Comparison of ENCODE assay signal across 9 cellular contexts in the genomic region with DNA sequence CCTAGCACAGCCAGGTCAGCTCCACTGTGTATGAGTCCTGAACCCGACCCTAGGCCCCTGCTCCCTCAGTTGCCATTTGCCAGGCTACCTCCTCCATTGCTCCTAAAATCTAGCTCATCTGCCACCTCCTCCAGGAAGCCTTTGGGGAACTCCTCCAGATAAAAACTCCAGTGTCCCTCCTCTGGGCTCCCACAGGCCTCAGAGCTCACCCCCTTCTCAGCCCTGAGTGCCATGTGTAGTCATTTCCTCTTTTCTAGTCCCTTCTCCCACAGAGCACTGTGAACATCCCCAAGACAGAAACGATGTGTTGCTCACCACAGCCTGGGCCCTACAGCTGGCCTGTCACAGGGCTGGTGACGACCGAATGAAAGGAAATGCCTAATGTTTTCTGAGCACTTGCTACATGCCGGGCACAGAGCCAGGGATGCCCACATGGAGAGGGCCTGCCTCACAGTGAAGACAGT.
DNase-seq lines count a peak whose midpoint lies in the region; ATAC-seq and TF ChIP-seq lines count a peak whose summit lies in the region.
"Had no signal": no experiment of that assay in that cellular context is flagged by ENCODE, and none has a peak within 500 bp of the region (broad histone marks: within the 10 kb centered on the region; RNA-seq: fewer than 3 reads in every experiment).

No MANE protein-coding gene starts in this region.

- H3K27me3 Mint-ChIP-seq in activated naive CD4-positive, alpha-beta T cell treated with anti-CD3 and anti-CD28 coated beads, Interleukin-2, amount 10 ng/mL, durations not matched to agents 7 days and 5 days, result no peaks in the 10 kb centered on the region

- H3K27ac ChIP-seq in left lung (peak overlapping the region; percentile 79 to 96), transverse colon (peak overlapping the region; percentile 66 to 87 (median 82))
- H3K27ac ChIP-seq: SK-N-MC had no signal

- H3K4me3 Mint-ChIP-seq in activated naive CD4-positive, alpha-beta T cell treated with anti-CD3 and anti-CD28 coated beads, Interleukin-2, amount 10 ng/mL, durations not matched to agents 7 days and 5 days, result peak overlapping the region; percentile 76

- no peaks in the 10 kb centered on the region for H3K27me3 ChIP-seq in left lung
- no peaks in the 10 kb centered on the region for H3K27me3 ChIP-seq in transverse colon

- no peak for TF ChIP-seq EP300 in transverse colon (IDR thresholded peaks at IDR 0.05; ENCODE audit: low read depth)

- TF ChIP-seq POLR2A in transverse colon (IDR thresholded peaks at IDR 0.05), result no peak

- intact Hi-C loops in left lung (cut with DNase I), result no loop called here
- intact Hi-C loops in transverse colon (cut with DNase I; ENCODE audit: low total_unique reads), result no loop called here

- H3K36me3 Mint-ChIP-seq in activated naive CD4-positive, alpha-beta T cell treated with anti-CD3 and anti-CD28 coated beads, Interleukin-2, amount 10 ng/mL, durations not matched to agents 7 days and 5 days, result peaks cover 48% of the 10 kb centered on the region

- CTCF ChIA-PET in activated naive CD4-positive, alpha-beta T cell treated with anti-CD3 and anti-CD28 coated beads, Interleukin-2, amount 10 ng/mL, durations not matched to agents 7 days and 5 days (lab: Charles Lee), result interaction anchor here (1.1 to 2.2 kb wide), 5 partner anchors 11 to 80 kb away, joined by 4 to 15 read pairs (median 6); no protein-coding TSS in a partner anchor

- peak; percentile 35 for ATAC-seq in GM18502 (IDR thresholded peaks at IDR 0.05; ENCODE audit: poor library complexity, unreplicated experiment)
- peak; percentile 31 for ATAC-seq in HG02623 (IDR thresholded peaks at IDR 0.05; ENCODE audit: unreplicated experiment)
- peak; percentile 64 for ATAC-seq in left lung

- no peaks in the 10 kb centered on the region for H3K9me3 Mint-ChIP-seq in activated naive CD4-positive, alpha-beta T cell treated with anti-CD3 and anti-CD28 coated beads, Interleukin-2, amount 10 ng/mL, durations not matched to agents 7 days and 5 days

- H3K9me3 ChIP-seq in left lung (no peaks in the 10 kb centered on the region), transverse colon (no peaks in the 10 kb centered on the region)

- DNase-seq in NOMO-1 (lab: John Stamatoyannopoulos, UW; ENCODE audit: unreplicated experiment in 2 of 2), result peak; percentile 90 to 95
- DNase-seq in activated naive CD4-positive, alpha-beta T cell treated with anti-CD3 and anti-CD28 coated beads, Interleukin-2, amount 10 ng/mL, durations not matched to agents 7 days and 5 days, result peak; percentile 57
- peak; percentile 92 to 93 for DNase-seq in left lung
- DNase-seq in transverse colon, result peak; percentile 80
- no peak for DNase-seq in NCI-H2227 treated with DMSO at 0.1 percent for 48 hours (lab: John Stamatoyannopoulos, UW)
- no peak for DNase-seq in NCI-H2081 treated with DMSO at 0.1 percent for 48 hours (lab: John Stamatoyannopoulos, UW)

- peaks cover 79% of the 10 kb centered on the region for H3K4me1 Mint-ChIP-seq in activated naive CD4-positive, alpha-beta T cell treated with anti-CD3 and anti-CD28 coated beads, Interleukin-2, amount 10 ng/mL, durations not matched to agents 7 days and 5 days

- 73% methylated on average over 5 of the region's 5 CpGs; no CpG with 5 or more reads in 1 of the 2 donors for WGBS in transverse colon (ENCODE audit: low coverage in 1 of 2), 2 donors

- H3K27ac Mint-ChIP-seq in activated naive CD4-positive, alpha-beta T cell treated with anti-CD3 and anti-CD28 coated beads, Interleukin-2, amount 10 ng/mL, durations not matched to agents 7 days and 5 days, result peak overlapping the region; percentile 96

- H3K4me3 ChIP-seq in left lung (peak overlapping the region in 1 of 2 donors; percentile 51), transverse colon (no peak overlapping the region)
- H3K4me3 ChIP-seq: SK-N-MC had no signal

- H3K4me1 ChIP-seq in left lung, result peaks cover 11 to 100% of the 10 kb centered on the region in 2 donors
- peaks cover 11 to 43% (median 15%) of the 10 kb centered on the region in 4 donors for H3K4me1 ChIP-seq in transverse colon

- TF ChIP-seq CTCF in left lung (IDR thresholded peaks at IDR 0.05) (no peak), transverse colon (IDR thresholded peaks at IDR 0.05) (no peak)

- in situ Hi-C loops in transverse colon (cut with MboI; ENCODE audit: low pct_ligation_motif_present in 1 of 4, low pct_unique_long_range_greater_than_20kb in 1 of 4, low sequenced_read_pairs in 3 of 4), result no loop called here

- H3K36me3 ChIP-seq in left lung, result no peaks in the 10 kb centered on the region
- no peaks in the 10 kb centered on the region for H3K36me3 ChIP-seq in transverse colon

Comparison
In these comparisons a context has a peak if more than half of its experiments do, and no peak if none do; other contexts are left out.
1. DNase-seq: peak in NOMO-1 (2 of 2), activated naive CD4-positive, alpha-beta T cell treated with anti-CD3 and anti-CD28 coated beads, Interleukin-2, amount 10 ng/mL, durations not matched to agents 7 days and 5 days (single experiment), left lung (2 of 2) and transverse colon (single experiment); none in NCI-H2227 treated with DMSO at 0.1 percent for 48 hours (single experiment) and NCI-H2081 treated with DMSO at 0.1 percent for 48 hours (single experiment).
2. Peak in every context shown above with its lines, with median percentiles within 50 percentile points of each other: ATAC-seq.